In genomic region chr11:83056204-83056603, GRCh38 we compare ENCODE assay signal across 1 cellular context.
TF ChIP-seq lines count a peak whose summit lies in the region.

No MANE protein-coding gene starts in this region.

TF ChIP-seq in GM12878, 131 proteins besides CTCF, POLR2A, EP300 and RAD21:
- no peak for TF ChIP-seq CREB1 (IDR thresholded peaks at IDR 0.05; ENCODE audit: low read depth)
- TF ChIP-seq NR2F1 (conservative IDR thresholded peaks at IDR 0.05), result 0 out of 2 replicates have a peak, but pooled peaks have one; percentile 31
- TF ChIP-seq MYC (IDR thresholded peaks at IDR 0.05; ENCODE audit: insufficient read depth, insufficient read length, insufficient replicate concordance, low read length, severe bottlenecking), result no peak
- TF ChIP-seq FOXM1 (IDR thresholded peaks at IDR 0.05; ENCODE audit: low read depth, low read length), result no peak
- no peak for TF ChIP-seq IKZF2 (IDR thresholded peaks at IDR 0.05)
- no peak for TF ChIP-seq TARDBP (IDR thresholded peaks at IDR 0.05; ENCODE audit: borderline replicate concordance)
- no peak for TF ChIP-seq USF1 (IDR thresholded peaks at IDR 0.05; ENCODE audit: borderline replicate concordance, extremely low read length, insufficient read depth, low read depth, low read length)
